Comparison of ENCODE assay signal across 23 cellular contexts in the genomic region with DNA sequence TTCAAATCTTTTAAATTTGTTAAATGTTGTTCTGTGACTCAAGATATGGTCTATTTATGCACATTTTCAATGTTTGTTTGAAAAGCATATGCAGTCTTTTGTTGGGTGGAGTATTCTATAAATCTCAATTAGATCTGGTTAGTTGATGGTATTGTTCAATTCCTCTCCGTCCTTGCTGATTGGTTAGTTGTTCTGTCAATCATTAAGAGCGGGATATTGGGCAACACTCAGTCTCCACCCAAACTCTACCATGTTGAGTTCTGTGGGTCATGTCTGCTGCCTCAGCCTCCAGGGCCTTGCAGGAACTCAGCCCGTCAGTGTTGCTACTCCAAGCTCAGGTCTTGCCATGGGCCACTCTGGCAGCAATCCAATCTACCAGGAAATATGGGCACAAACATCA.
"Had no signal": no experiment of that assay in that cellular context is flagged by ENCODE, and none has a peak within 500 bp of the region (broad histone marks: within the 10 kb centered on the region; RNA-seq: fewer than 3 reads in every experiment).

No MANE protein-coding gene starts in this region.

- DNase-seq: activated CD4-positive, alpha-beta T cell treated with anti-CD3 and anti-CD28 coated beads, Interleukin-2, amount 10 ng/mL, durations not matched to agents 24 days and 14 days; activated CD4-positive, alpha-beta T cell treated with anti-CD3 and anti-CD28 coated beads, Interleukin-2, amount 50 U/mL, for 4 hours; activated CD8-positive, alpha-beta T cell treated with anti-CD3 and anti-CD28 coated beads for 36 hours; activated gamma-delta T cell; activated naive CD4-positive, alpha-beta T cell treated with Interleukin-2 at 50 U/mL for 16 hours; activated naive CD8-positive, alpha-beta T cell treated with anti-CD3 and anti-CD28 coated beads, Interleukin-2, amount 10 ng/mL, durations not matched to agents 7 days and 5 days; activated T-cell treated with anti-CD3 and anti-CD28 coated beads, Interleukin-2, amount 50 U/mL, for 24 hours; amygdala; NCI-H1048; NCI-H1105 treated with DMSO at 0.1 percent for 48 hours; NCI-H1436 treated with DMSO at 0.1 percent for 48 hours; NCI-H1694 treated with DMSO at 0.1 percent for 48 hours; NCI-H2029; NCI-H345; NCI-H524 treated with DMSO at 0.1 percent for 48 hours; NK-92 treated with Interleukin-12 subunit alpha and Interleukin-12 subunit beta, amount 100 ng/mL, for 24 hours; PC-9; SHP77; SK-N-SH had no signal

- H3K4me1 ChIP-seq: ascending aorta, SJSA1 had no signal

- H3K4me2 ChIP-seq: PC-9, SK-N-SH had no signal

- H3K27me3 ChIP-seq: ascending aorta, SJSA1 had no signal

- H3K9me3 ChIP-seq: ascending aorta, SJSA1, SK-N-SH had no signal

- FAIRE-seq: RCC 7860, TTC549 had no signal

- H3K36me3 ChIP-seq: ascending aorta, SJSA1 had no signal

- H2AFZ ChIP-seq: PC-9 had no signal

- H3K4me3 ChIP-seq: ascending aorta, PC-9, SJSA1 had no signal

- H3K27ac ChIP-seq: ascending aorta, PC-9, SJSA1 had no signal

- ATAC-seq: activated CD8-positive, alpha-beta T cell treated with anti-CD3 and anti-CD28 coated beads for 36 hours had no signal

- H3K9ac ChIP-seq: SK-N-SH had no signal
